Comparison of ENCODE assay signal across 14 cellular contexts in the genomic region with DNA sequence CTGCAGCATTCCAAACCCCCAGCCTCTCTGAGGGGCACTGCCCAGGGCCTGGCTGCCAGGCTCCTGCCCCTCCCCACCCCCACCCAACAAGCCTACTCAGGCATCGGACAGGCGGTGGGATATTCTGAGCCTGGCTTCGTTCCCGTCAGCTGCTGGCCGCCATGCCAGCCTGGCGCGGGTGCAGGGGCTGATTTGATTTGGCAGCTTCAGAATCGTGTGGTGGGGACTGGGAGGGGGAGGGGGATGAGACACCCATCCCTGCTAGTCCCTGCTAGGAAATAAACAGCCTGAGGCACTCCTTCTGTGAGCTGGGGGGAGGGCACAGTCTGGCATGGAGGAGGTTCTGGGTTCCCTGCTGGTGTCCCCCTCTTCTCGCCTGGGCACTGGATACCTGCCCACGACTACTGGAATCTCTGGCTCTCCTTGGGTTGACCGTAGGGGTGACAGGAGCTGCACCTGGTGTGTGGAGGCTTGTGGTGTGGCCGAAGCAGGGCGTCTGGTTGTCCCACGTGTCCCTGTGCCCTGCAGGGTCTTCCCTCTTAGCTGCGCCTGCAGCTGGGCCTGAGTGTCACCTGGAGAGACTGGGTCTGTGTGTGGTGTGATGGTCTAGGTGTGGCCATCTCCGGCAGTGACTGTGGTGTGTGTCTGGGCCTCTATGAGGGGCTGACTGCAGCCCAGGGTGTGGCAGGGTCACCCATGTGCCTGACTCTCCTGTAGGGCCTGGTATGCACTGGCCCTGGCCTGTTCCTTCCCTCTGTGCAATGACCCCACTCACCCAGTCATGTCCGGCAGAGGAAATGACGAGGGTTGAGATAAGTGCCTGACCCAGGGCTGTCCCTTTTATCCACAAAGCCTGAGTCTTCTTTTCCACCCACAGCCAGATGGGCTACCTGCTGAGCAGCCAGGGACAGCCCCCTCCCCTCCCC. TPM values are rescaled to one million over a fixed set of nuclear protein-coding genes. Genes with fewer than 3 reads are reported as not detected.
DNase-seq lines count a peak whose midpoint lies in the region; ATAC-seq and TF ChIP-seq lines count a peak whose summit lies in the region.
"Had no signal": no experiment of that assay in that cellular context is flagged by ENCODE, and none has a peak within 500 bp of the region (broad histone marks: within the 10 kb centered on the region; RNA-seq: fewer than 3 reads in every experiment).

No MANE protein-coding gene starts in this region.

- no peak for TF ChIP-seq CTCF in heart left ventricle (IDR thresholded peaks at IDR 0.05)

- DNase-seq in M059J (ENCODE audit: low read depth), result peak; percentile 43
- peak; percentile 72 to 84 (median 81) for DNase-seq in heart left ventricle
- DNase-seq in pulmonary artery endothelial cell (ENCODE audit: low read depth, low spot score), result peak; percentile 79
- DNase-seq in DMS53 (lab: John Stamatoyannopoulos, UW), result no peak
- no peak for DNase-seq in activated T-cell treated with anti-CD3 and anti-CD28 coated beads, Interleukin-2, amount 50 U/mL, for 48 hours
- DNase-seq in central memory CD4-positive, alpha-beta T cell, result no peak
- DNase-seq: activated effector memory CD4-positive, alpha-beta T cell treated with Interleukin-2 at 50 U/mL for 16 hours; CD4-positive, CD25-positive, alpha-beta regulatory T cell; kidney glomerular epithelial cell had no signal

- H3K27ac ChIP-seq in angular gyrus (ENCODE audit: low read depth, low read length) (peak overlapping the region; percentile 67), heart left ventricle (peak overlapping the region; percentile 53 to 89 (median 78))
- H3K27ac ChIP-seq: epithelial cell of prostate, VCaP had no signal

- intact Hi-C loops in heart left ventricle (cut with DNase I), result no loop called here

- peaks cover 10 to 100% (median 79%) of the 10 kb centered on the region in 12 donors for H3K4me1 ChIP-seq in heart left ventricle

- H3K9me3 ChIP-seq in heart left ventricle, result no peaks in the 10 kb centered on the region

- no peaks in the 10 kb centered on the region for H3K36me3 ChIP-seq in heart left ventricle

- peak overlapping the region in 2 of 12 donors; percentile 7 to 12 for H3K4me3 ChIP-seq in heart left ventricle
- H3K4me3 ChIP-seq: skin epidermis had no signal

- ATAC-seq in heart left ventricle (peak; percentile 64 to 73 (median 67)), GM18868 (IDR thresholded peaks at IDR 0.05; ENCODE audit: unreplicated experiment) (no peak)

- 37 to 49% (median 40%) methylated on average over 14 to 18 of the region's 18 CpGs for WGBS in heart left ventricle, 4 donors

- TF ChIP-seq POLR2A in heart left ventricle (IDR thresholded peaks at IDR 0.05), result no peak

- no peaks in the 10 kb centered on the region for H3K27me3 ChIP-seq in heart left ventricle

RNA-seq across cellular contexts. Expression of gene PDE2A, which starts 42.2 kb away (rescaled TPM):
- total RNA-seq in M059J (2014; rRNA removed; shearing (Covaris generic)), result 1.2 and 4.6 TPM in 2 replicates
- 10 to 100 TPM; 16.8 to 53.7 (median 23.7) TPM for total RNA-seq in heart left ventricle
- polyA plus RNA-seq in heart left ventricle, result 10 to 100 TPM; 23.2 to 24.1 TPM
- total RNA-seq in pulmonary artery endothelial cell, result 8.4 and 25.3 TPM in 2 replicates
- polyA plus RNA-seq: CD4-positive, CD25-positive, alpha-beta regulatory T cell had no signal

Comparison
In these comparisons a context has a peak if more than half of its experiments do, and no peak if none do; other contexts are left out.
1. DNase-seq: peak in M059J (single experiment), heart left ventricle (5 of 5) and pulmonary artery endothelial cell (single experiment); none in DMS53 (single experiment), activated T-cell treated with anti-CD3 and anti-CD28 coated beads, Interleukin-2, amount 50 U/mL, for 48 hours (0 of 2) and central memory CD4-positive, alpha-beta T cell (single experiment).